20 cellular contexts compared by ENCODE assay signal in the genomic region with DNA sequence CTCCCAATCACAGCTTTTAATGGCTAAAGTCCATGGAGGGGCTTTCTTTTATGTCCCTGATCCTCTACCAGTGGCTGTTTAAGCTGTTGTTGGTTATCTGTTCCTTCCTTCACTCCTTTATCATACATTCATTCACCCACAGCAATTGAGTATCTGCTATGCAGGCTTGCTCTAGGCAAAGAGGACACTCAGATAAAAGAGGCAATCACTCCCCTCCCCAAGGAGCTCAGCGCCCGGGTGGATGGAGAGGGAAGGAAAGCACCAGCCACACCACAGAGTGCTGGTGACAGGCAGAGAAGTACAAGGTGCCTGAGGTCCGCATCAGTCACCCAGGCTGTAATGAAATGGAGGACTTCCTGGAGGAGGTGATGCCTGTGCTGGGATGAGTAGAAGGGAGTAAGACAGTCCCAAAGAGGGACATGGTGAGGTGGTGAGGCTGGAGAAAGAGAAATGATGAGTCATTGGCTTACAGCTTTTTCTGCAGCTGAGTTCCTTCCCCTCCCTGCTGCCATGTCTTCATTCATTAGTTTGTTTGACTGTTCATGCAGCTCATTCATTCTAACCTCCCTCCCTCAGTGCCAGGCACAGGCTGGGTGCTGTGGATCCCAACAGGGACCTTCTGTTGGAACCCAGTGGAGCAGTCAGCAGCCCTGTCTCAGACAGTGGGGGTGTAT. TPM values are rescaled to one million over a fixed set of nuclear protein-coding genes. Genes with fewer than 3 reads are reported as not detected.
DNase-seq lines count a peak whose midpoint lies in the region; ATAC-seq, FAIRE-seq and TF ChIP-seq lines count a peak whose summit lies in the region.
"Had no signal": no experiment of that assay in that cellular context is flagged by ENCODE, and none has a peak within 500 bp of the region (broad histone marks: within the 10 kb centered on the region; RNA-seq: fewer than 3 reads in every experiment).

No MANE protein-coding gene starts in this region.

- H3K18ac ChIP-seq in IMR-90 (ENCODE audit: low read depth, low read length), result no peak overlapping the region

- FAIRE-seq in K562 (lab: Jason Lieb, UNC), result peak; percentile 83
- FAIRE-seq: TTC549 had no signal

- H3K4me3 ChIP-seq in IMR-90 (ENCODE audit: insufficient read depth, low read depth, low read length) (no peak overlapping the region), K562 (no peak overlapping the region)
- H3K4me3 ChIP-seq: psoas muscle had no signal

- no peak overlapping the region for H3K4ac ChIP-seq in IMR-90 (ENCODE audit: low read depth, low read length)

- no peak overlapping the region for H3K9ac ChIP-seq in IMR-90 (ENCODE audit: low read depth, low read length)
- H3K9ac ChIP-seq in K562 (ENCODE audit: insufficient read depth in 1 of 2, low read depth in 2 of 2, low read length in 2 of 2), result peak overlapping the region in 1 of 2 experiments; percentile 28; a peak in 2 of 4 replicates

- no peak overlapping the region for H2BK15ac ChIP-seq in IMR-90 (ENCODE audit: low read depth, low read length)

- intact Hi-C loops in IMR-90 (cut with micrococcal nuclease), result no loop called here
- intact Hi-C loops in K562 (cut with micrococcal nuclease), result no loop called here
- intact Hi-C loops in Right ventricle myocardium inferior (cut with DNase I), result no loop called here

- no peak overlapping the region for H2AK5ac ChIP-seq in IMR-90 (ENCODE audit: low read depth, low read length)

- no peak overlapping the region for H2BK20ac ChIP-seq in IMR-90 (ENCODE audit: low read depth, low read length)

- no TSS peak for BruUV-seq in IMR-90 (replicated peaks; lab: Mats Ljungman, UMichigan)
- BruUV-seq in K562 (replicated peaks; lab: Mats Ljungman, UMichigan), result no TSS peak

- TF ChIP-seq RAD21 in IMR-90 (IDR thresholded peaks at IDR 0.05; ENCODE audit: low read length), result no peak
- no peak for TF ChIP-seq RAD21 in K562 (CRISPR knock-in tag; conservative IDR thresholded peaks at IDR 0.05 in 1 of 2, IDR thresholded peaks at IDR 0.05 in 1 of 2)

- no peak overlapping the region for H2AK9ac ChIP-seq in IMR-90 (replicated peaks; ENCODE audit: low read depth, low read length, poor library complexity)

- H4K91ac ChIP-seq in IMR-90 (ENCODE audit: insufficient read depth, low read depth, low read length), result no peak overlapping the region

- no peak overlapping the region for H2BK5ac ChIP-seq in IMR-90 (ENCODE audit: low read depth, low read length, poor library complexity, severe bottlenecking)

- TF ChIP-seq EP300 in K562 (IDR thresholded peaks at IDR 0.05; ENCODE audit: low read length), result peak; percentile 5; the same call in 1 of the 2 replicates

- no peaks in the 10 kb centered on the region for H3K79me1 ChIP-seq in IMR-90 (ENCODE audit: low read depth in 1 of 2, low read length in 2 of 2)

- H3K4me2 ChIP-seq in IMR-90 (ENCODE audit: low read depth, low read length), result no peak overlapping the region
- H3K4me2 ChIP-seq in K562 (ENCODE audit: insufficient read depth, low read length), result no peak overlapping the region

- TF ChIP-seq POLR2A in IMR-90 (IDR thresholded peaks at IDR 0.05; ENCODE audit: low read depth, low read length), result no peak
- TF ChIP-seq POLR2A in K562 (conservative IDR thresholded peaks at IDR 0.05), result no peak

- no peak overlapping the region for H3K27ac Mint-ChIP-seq in chondrocyte (ENCODE audit: unreplicated experiment)
- H3K27ac Mint-ChIP-seq: activated CD4-positive, alpha-beta T cell treated with anti-CD3 and anti-CD28 coated beads, Interleukin-2, amount 10 ng/mL, durations not matched to agents 7 days and 5 days had no signal

- no peak overlapping the region for H3K23ac ChIP-seq in IMR-90 (ENCODE audit: low read depth, low read length)

- CTCF ChIA-PET in IMR-90 (lab: Yijun Ruan, JAX) (no interaction called here), K562 (lab: Yijun Ruan, JAX; ENCODE audit: low intra/inter-chr PET ratio) (interaction anchor here (0.5 kb wide), 1 partner anchor 93 kb away, joined by 5 read pairs; a partner anchor contains a TSS)

- no peak overlapping the region for H3K56ac ChIP-seq in IMR-90 (ENCODE audit: extremely low read depth, insufficient read depth, low read length)

- TF ChIP-seq CTCF in IMR-90 (conservative IDR thresholded peaks at IDR 0.05; ENCODE audit: low read depth, low read length) (no peak), K562 (IDR thresholded peaks at IDR 0.05 in 2 of 3, conservative IDR thresholded peaks at IDR 0.05 in 1 of 3; ENCODE audit: insufficient read depth in 2 of 3, low read depth in 1 of 3, low read length in 3 of 3) (no peak), chondrocyte (IDR thresholded peaks at IDR 0.05) (no peak)

- no peak overlapping the region for H3K4me3 Mint-ChIP-seq in chondrocyte (ENCODE audit: unreplicated experiment)
- H3K4me3 Mint-ChIP-seq: activated CD4-positive, alpha-beta T cell treated with anti-CD3 and anti-CD28 coated beads, Interleukin-2, amount 10 ng/mL, durations not matched to agents 7 days and 5 days; naive B cell had no signal

- no peaks in the 10 kb centered on the region for H3K4me1 ChIP-seq in IMR-90 (ENCODE audit: control insufficient read depth, insufficient read depth, low read length)
- H3K4me1 ChIP-seq in K562 (replicated peaks in 1 of 2; ENCODE audit: control insufficient read depth in 2 of 2, insufficient read depth in 2 of 2, low read length in 2 of 2), result peaks cover 7 to 8% of the 10 kb centered on the region in 2 experiments; a peak in 3 of 5 replicates
- H3K4me1 ChIP-seq: psoas muscle had no signal

- no peak overlapping the region for H4K8ac ChIP-seq in IMR-90 (ENCODE audit: low read depth in 2 of 2, low read length in 2 of 2)

- whole genome bisulfite sequencing in IMR-90 (ENCODE audit: extremely low coverage in 2 of 2, insufficient read length in 1 of 2), 2 experiments, result 80% methylated on average over 1 of the region's 3 CpGs; no CpG with 5 or more reads in 1 of the 2 experiments
- WGBS in K562 (ENCODE audit: insufficient coverage, low coverage, missing lambda C conversion rate), result 0% methylated on average over 3 of the region's 3 CpGs

- no peaks in the 10 kb centered on the region for H3K9me1 ChIP-seq in IMR-90 (ENCODE audit: insufficient read depth, low read length)
- no peaks in the 10 kb centered on the region for H3K9me1 ChIP-seq in K562 (ENCODE audit: control insufficient read depth, insufficient read depth, low read length)

- no peaks in the 10 kb centered on the region for H3K36me3 Mint-ChIP-seq in chondrocyte (ENCODE audit: low read depth)
- H3K36me3 Mint-ChIP-seq: activated naive CD4-positive, alpha-beta T cell treated with anti-CD3 and anti-CD28 coated beads, Interleukin-2, amount 50 U/mL, for 72 hours; naive B cell had no signal

- DNase-seq in Ammon's horn (ENCODE audit: low spot score), result peak; percentile 48
- DNase-seq in IMR-90, result peak; percentile 16
- peak; percentile 29 to 51 (median 40) for DNase-seq in K562 (ENCODE audit: extremely low read depth in 1 of 4, low spot score in 3 of 4)
- DNase-seq in medulla oblongata (ENCODE audit: extremely low spot score), result peak; percentile 35
- DNase-seq in DMS153 treated with DMSO at 0.1 percent for 48 hours (lab: John Stamatoyannopoulos, UW; ENCODE audit: unreplicated experiment), result no peak
- DNase-seq in chondrocyte (ENCODE audit: low spot score), result no peak
- DNase-seq in Right ventricle myocardium inferior (ENCODE audit: missing footprints), result no peak
- DNase-seq: activated CD4-positive, alpha-beta T cell treated with anti-CD3 and anti-CD28 coated beads, Interleukin-2, amount 10 ng/mL, durations not matched to agents 7 days and 5 days; brain microvascular endothelial cell; DMS 273 treated with DMSO at 0.1 percent for 48 hours; effector CD4-positive, alpha-beta T cell; H7; left ventricle myocardium superior; naive B cell; NCI-H187; NCI-H510A; psoas muscle had no signal

- no peak overlapping the region for H3K14ac ChIP-seq in IMR-90 (replicated peaks; ENCODE audit: low read depth, low read length)

- H3K9me3 ChIP-seq in IMR-90 (ENCODE audit: control insufficient read depth, insufficient read depth, low read length) (no peaks in the 10 kb centered on the region), K562 (replicated peaks; ENCODE audit: control insufficient read depth, insufficient read depth, low read depth, low read length) (no peaks in the 10 kb centered on the region)
- H3K9me3 ChIP-seq: psoas muscle had no signal

- H3K79me2 ChIP-seq in K562 (ENCODE audit: control insufficient read depth, insufficient read depth, low read length), result no peaks in the 10 kb centered on the region

- no peaks in the 10 kb centered on the region for H3K36me3 ChIP-seq in IMR-90 (ENCODE audit: control insufficient read depth, insufficient read depth, low read length)
- no peaks in the 10 kb centered on the region for H3K36me3 ChIP-seq in K562 (ENCODE audit: control insufficient read depth, insufficient read depth, low read length)
- H3K36me3 ChIP-seq: brain microvascular endothelial cell had no signal

- in situ Hi-C loops in IMR-90 (cut with MboI; ENCODE audit: low sequenced_read_pairs), result no loop called here
- in situ Hi-C loops in K562 (cut with MboI), result no loop called here

- POLR2A ChIA-PET in IMR-90 (lab: Charles Lee; ENCODE audit: unreplicated experiment) (no interaction called here), K562 (lab: Yijun Ruan, JAX) (interaction anchor here (0.5 to 1.0 kb wide), 2 partner anchors 19 to 69 kb away, joined by 3 to 4 read pairs; no protein-coding TSS in a partner anchor)

- H3K4me1 Mint-ChIP-seq in chondrocyte (ENCODE audit: low read depth), result peaks cover 4% of the 10 kb centered on the region
- H3K4me1 Mint-ChIP-seq: activated CD4-positive, alpha-beta T cell treated with anti-CD3 and anti-CD28 coated beads, Interleukin-2, amount 10 ng/mL, durations not matched to agents 7 days and 5 days had no signal

- H4K5ac ChIP-seq in IMR-90 (ENCODE audit: low read depth, low read length), result no peak overlapping the region

- no peaks in the 10 kb centered on the region for H3K9me3 Mint-ChIP-seq in chondrocyte (ENCODE audit: low read depth)
- H3K9me3 Mint-ChIP-seq: activated CD4-positive, alpha-beta T cell treated with anti-CD3 and anti-CD28 coated beads, Interleukin-2, amount 10 ng/mL, durations not matched to agents 7 days and 5 days; activated naive CD4-positive, alpha-beta T cell treated with anti-CD3 and anti-CD28 coated beads, Interleukin-2, amount 50 U/mL, for 72 hours had no signal

- H3K27me3 ChIP-seq in IMR-90 (ENCODE audit: control insufficient read depth, insufficient read depth, low read length) (peaks cover 91% of the 10 kb centered on the region), K562 (ENCODE audit: control insufficient read depth in 2 of 2, insufficient read depth in 2 of 2, low read length in 2 of 2) (peaks cover 26 to 77% of the 10 kb centered on the region in 2 experiments; a peak in 4 of 5 replicates)

- H4K20me1 ChIP-seq in IMR-90 (ENCODE audit: insufficient read depth, low read length) (no peaks in the 10 kb centered on the region), K562 (replicated peaks; ENCODE audit: control insufficient read depth, insufficient read depth, low read length) (peaks cover 6% of the 10 kb centered on the region; the same call in 1 of the 2 replicates)

- H3K27me3 Mint-ChIP-seq in chondrocyte (ENCODE audit: low read depth), result peaks cover 74% of the 10 kb centered on the region

- ATAC-seq in IMR-90 (ENCODE audit: low read depth) (no peak; the same call in 1 of the 2 replicates), K562 (peak; percentile 73), GM19455 (IDR thresholded peaks at IDR 0.05; ENCODE audit: unreplicated experiment) (no peak), Right ventricle myocardium inferior (no peak)
- ATAC-seq: activated naive CD4-positive, alpha-beta T cell treated with anti-CD3 and anti-CD28 coated beads, Interleukin-2, amount 50 U/mL, for 72 hours; left ventricle myocardium superior; psoas muscle had no signal

- no peak overlapping the region for H2BK120ac ChIP-seq in IMR-90 (ENCODE audit: low read depth, low read length)

- H2AFZ ChIP-seq in IMR-90 (replicated peaks; ENCODE audit: low read length, poor library complexity) (peak overlapping the region; percentile 48), K562 (ENCODE audit: low read depth, low read length) (no peak overlapping the region)

- dilution Hi-C loops in IMR-90 (cut with HindIII; ENCODE audit: low sequenced_read_pairs, unreplicated experiment), result no loop called here

- H3K27ac ChIP-seq in IMR-90 (ENCODE audit: insufficient read depth, low read length) (no peak overlapping the region), K562 (ENCODE audit: extremely low read depth, low read depth, low read length) (no peak overlapping the region; the same call in 2 of the 3 replicates)
- H3K27ac ChIP-seq: brain microvascular endothelial cell, psoas muscle had no signal

RNA-seq across cellular contexts. Expression of a gene that starts 12.8 kb away (rescaled TPM):
- total RNA-seq in IMR-90 (2012; rRNA removed) (0.18 TPM in 1 of 2 replicates, not detected in the other), K562 (2014; rRNA removed) (0.08 and 0.23 TPM in 2 replicates), K562 (2014; rRNA removed; fragmentation: Illumina TruSeq; extraction: Trizol) (not detected in 2 replicates), K562 (2015; rRNA removed; fragmentation: Illumina TruSeq; extraction: Trizol) (not detected in 2 replicates), K562 (2021) (0.09 and 0.11 TPM in 2 replicates), chondrocyte (1.7 to 4.4 TPM (median 1.8 TPM) in 3 replicates), Right ventricle myocardium inferior (10.0 TPM)
- polyA plus RNA-seq in IMR-90 (2012; rRNA removed) (0.11 and 0.15 TPM in 2 replicates), K562 (2011; rRNA removed) (0.13 and 0.14 TPM in 2 replicates), K562 (2014; fragmentation: Illumina TruSeq; extraction: Trizol) (0.04 and 0.07 TPM in 2 replicates), K562 (2014; fragmentation: Nextera tagmentation; extraction: Ambion mirVana) (not detected), K562 (2014; rRNA removed) (0.11 and 0.20 TPM in 2 replicates)
- polyA plus RNA-seq in IMR-90 (2012; cell fraction: cytosol; rRNA removed), result 0.01 and 0.09 TPM in 2 replicates
- polyA plus RNA-seq in IMR-90 (2012; cell fraction: nucleus; rRNA removed; ENCODE audit: low replicate concordance), result 0.08 TPM in 1 of 2 replicates, not detected in the other
- 0.53 TPM in 1 of 2 replicates, not detected in the other for total RNA-seq in K562 (2011; cell fraction: chromatin; rRNA removed; ENCODE audit: low replicate concordance)
- 0.53 and 0.67 TPM in 2 replicates for total RNA-seq in K562 (2011; cell fraction: nucleolus; rRNA removed)
- total RNA-seq in K562 (2011; cell fraction: nucleoplasm; rRNA removed), result 0.29 and 0.46 TPM in 2 replicates
- 0.16 and 0.18 TPM in 2 replicates for polyA plus RNA-seq in K562 (2011; cell fraction: cytosol; rRNA removed)
- polyA plus RNA-seq in K562 (2011; cell fraction: nucleus; rRNA removed), result 0.06 and 0.11 TPM in 2 replicates
- polyA plus RNA-seq in K562 (2012), result 0.03 and 0.22 TPM in 2 replicates
- not detected in 2 replicates for polyA minus RNA-seq in K562 (2011; rRNA and poly(A)+ RNA removed)
- polyA minus RNA-seq in K562 (2011; cell fraction: cytosol; rRNA and poly(A)+ RNA removed), result 0.73 TPM in 1 of 2 replicates, not detected in the other
- polyA minus RNA-seq in K562 (2011; cell fraction: nucleus; rRNA and poly(A)+ RNA removed), result 0.13 TPM in 1 of 2 replicates, not detected in the other
- total RNA-seq: activated naive CD4-positive, alpha-beta T cell treated with anti-CD3 and anti-CD28 coated beads, Interleukin-2, amount 50 U/mL, for 72 hours had no signal

Comparison
In these comparisons a context has a peak if more than half of its experiments do, and no peak if none do; other contexts are left out.
1. DNase-seq: peak in Ammon's horn (single experiment), IMR-90 (single experiment), K562 (4 of 4) and medulla oblongata (single experiment); none in DMS153 treated with DMSO at 0.1 percent for 48 hours (single experiment), chondrocyte (single experiment) and Right ventricle myocardium inferior (single experiment).